In genomic region chr6:150627601-150628012, GRCh38 we compare ENCODE assay signal across 17 cellular contexts. TPM values are rescaled to one million over a fixed set of nuclear protein-coding genes. Genes with fewer than 3 reads are reported as not detected.
DNase-seq lines count a peak whose midpoint lies in the region; ATAC-seq and TF ChIP-seq lines count a peak whose summit lies in the region.
"Had no signal": no experiment of that assay in that cellular context is flagged by ENCODE, and none has a peak within 500 bp of the region (broad histone marks: within the 10 kb centered on the region; RNA-seq: fewer than 3 reads in every experiment).

No MANE protein-coding gene starts in this region.

- ATAC-seq in heart left ventricle, result peak in 1 of 4 donors; percentile 26
- ATAC-seq in Right ventricle myocardium superior (ENCODE audit: poor library complexity), result no peak
- ATAC-seq in lower lobe of right lung, result no peak
- no peak for ATAC-seq in GM21737 (IDR thresholded peaks at IDR 0.05; ENCODE audit: unreplicated experiment)
- ATAC-seq: A549; stimulated activated naive CD8-positive, alpha-beta T cell treated with anti-CD3 and anti-CD28 coated beads, Interleukin-15, amount 100 ng/mL, for 72 hours had no signal

- no peak overlapping the region for H3K4me3 ChIP-seq in heart left ventricle
- H3K4me3 ChIP-seq in cardiac fibroblast (replicated peaks in 1 of 2; ENCODE audit: low read depth in 2 of 2, low read length in 2 of 2), result no peak overlapping the region
- H3K4me3 ChIP-seq in lower lobe of right lung, result no peak overlapping the region
- H3K4me3 ChIP-seq: A549, HAP-1 had no signal

- H3K4me1 ChIP-seq in heart left ventricle (peaks cover 0 to 46% (median 15%) of the 10 kb centered on the region in 12 donors), lower lobe of right lung (peaks cover 32% of the 10 kb centered on the region)
- H3K4me1 ChIP-seq: A549 had no signal

- H3K27ac ChIP-seq in heart left ventricle, result peak overlapping the region in 11 of 12 donors; percentile 15 to 59 (median 39)
- H3K27ac ChIP-seq in lower lobe of right lung, result peak overlapping the region; percentile 21
- H3K27ac ChIP-seq: A549, brain microvascular endothelial cell, neutrophil had no signal

- H3K9me3 ChIP-seq in heart left ventricle (no peaks in the 10 kb centered on the region), lower lobe of right lung (no peaks in the 10 kb centered on the region)
- H3K9me3 ChIP-seq: A549, HAP-1, neutrophil had no signal

- no peaks in the 10 kb centered on the region for H3K36me3 ChIP-seq in heart left ventricle
- no peaks in the 10 kb centered on the region for H3K36me3 ChIP-seq in lower lobe of right lung
- H3K36me3 ChIP-seq: brain microvascular endothelial cell, HAP-1, neutrophil had no signal

- H3K4me3 Mint-ChIP-seq in activated T-helper 1 cell treated with anti-CD3 and anti-CD28 coated beads, Interleukin-12 subunit alpha, Interleukin-12 subunit beta, Interleukin-2, Interleukin-4 antibody, amounts not matched to agents 30 ng/mL and 10 ng/mL and 1 ng/mL, durations not matched to agents 14 hours and 24 hours and 36 hours, result no peak overlapping the region
- H3K4me3 Mint-ChIP-seq in endothelial cell (ENCODE audit: unreplicated experiment), result no peak overlapping the region
- H3K4me3 Mint-ChIP-seq: activated CD4-positive, alpha-beta memory T cell treated with anti-CD3 and anti-CD28 coated beads for 36 hours; stimulated activated naive CD8-positive, alpha-beta T cell treated with anti-CD3 and anti-CD28 coated beads, Interleukin-15, amount 100 ng/mL, for 72 hours had no signal

- peaks cover 20% of the 10 kb centered on the region for H3K4me1 Mint-ChIP-seq in activated T-helper 1 cell treated with anti-CD3 and anti-CD28 coated beads, Interleukin-12 subunit alpha, Interleukin-12 subunit beta, Interleukin-2, Interleukin-4 antibody, amounts not matched to agents 30 ng/mL and 10 ng/mL and 1 ng/mL, durations not matched to agents 14 hours and 24 hours and 36 hours (ENCODE audit: low read depth)
- H3K4me1 Mint-ChIP-seq in endothelial cell (ENCODE audit: unreplicated experiment), result peaks cover 72% of the 10 kb centered on the region

- intact Hi-C loops in heart left ventricle (cut with DNase I) (no loop called here), Right ventricle myocardium superior (cut with DNase I) (no loop called here), lower lobe of right lung (cut with DNase I) (no loop called here)
- intact Hi-C loops in activated T-helper 1 cell treated with anti-CD3 and anti-CD28 coated beads, Interleukin-12 subunit alpha, Interleukin-12 subunit beta, Interleukin-2, Interleukin-4 antibody, amounts not matched to agents 30 ng/mL and 10 ng/mL and 1 ng/mL, durations not matched to agents 14 hours and 24 hours and 36 hours (cut with micrococcal nuclease), result no loop called here

- no peaks in the 10 kb centered on the region for H3K36me3 Mint-ChIP-seq in activated T-helper 1 cell treated with anti-CD3 and anti-CD28 coated beads, Interleukin-12 subunit alpha, Interleukin-12 subunit beta, Interleukin-2, Interleukin-4 antibody, amounts not matched to agents 30 ng/mL and 10 ng/mL and 1 ng/mL, durations not matched to agents 14 hours and 24 hours and 36 hours (ENCODE audit: low read depth)
- H3K36me3 Mint-ChIP-seq in endothelial cell (ENCODE audit: low read depth, unreplicated experiment), result peaks cover 43% of the 10 kb centered on the region
- H3K36me3 Mint-ChIP-seq: activated CD4-positive, alpha-beta memory T cell treated with anti-CD3 and anti-CD28 coated beads for 36 hours had no signal

- TF ChIP-seq CTCF in heart left ventricle (IDR thresholded peaks at IDR 0.05) (no peak), cardiac fibroblast (IDR thresholded peaks at IDR 0.05; ENCODE audit: low read depth, low read length) (no peak), lower lobe of right lung (IDR thresholded peaks at IDR 0.05) (no peak), endothelial cell (IDR thresholded peaks at IDR 0.05; ENCODE audit: unreplicated experiment) (no peak)

- 42 to 51% (median 46%) methylated on average over 4 of the region's 4 CpGs for WGBS in heart left ventricle, 4 donors

- no peak overlapping the region for H3K27ac Mint-ChIP-seq in activated T-helper 1 cell treated with anti-CD3 and anti-CD28 coated beads, Interleukin-12 subunit alpha, Interleukin-12 subunit beta, Interleukin-2, Interleukin-4 antibody, amounts not matched to agents 30 ng/mL and 10 ng/mL and 1 ng/mL, durations not matched to agents 14 hours and 24 hours and 36 hours
- no peak overlapping the region for H3K27ac Mint-ChIP-seq in endothelial cell (ENCODE audit: unreplicated experiment)
- H3K27ac Mint-ChIP-seq: activated CD4-positive, alpha-beta memory T cell treated with anti-CD3 and anti-CD28 coated beads for 36 hours; stimulated activated naive CD8-positive, alpha-beta T cell treated with anti-CD3 and anti-CD28 coated beads, Interleukin-15, amount 100 ng/mL, for 72 hours had no signal

- DNase-seq in heart left ventricle, result no peak
- DNase-seq in Right ventricle myocardium superior, result no peak
- peak; percentile 51 to 61 for DNase-seq in cardiac fibroblast (ENCODE audit: low read depth in 2 of 2)
- no peak for DNase-seq in lower lobe of right lung
- no peak for DNase-seq in activated T-helper 1 cell treated with anti-CD3 and anti-CD28 coated beads, Interleukin-12 subunit alpha, Interleukin-12 subunit beta, Interleukin-2, Interleukin-4 antibody, amounts not matched to agents 30 ng/mL and 10 ng/mL and 1 ng/mL, durations not matched to agents 14 hours and 24 hours and 36 hours (ENCODE audit: low spot score)
- DNase-seq in middle frontal gyrus (ENCODE audit: extremely low spot score, low spot score), result no peak
- DNase-seq in endothelial cell (ENCODE audit: low spot score), result no peak
- DNase-seq: activated CD4-positive, alpha-beta memory T cell treated with anti-CD3 and anti-CD28 coated beads for 36 hours; activated effector memory CD4-positive, alpha-beta T cell treated with anti-CD3 and anti-CD28 coated beads, Interleukin-2, amount 50 U/mL, for 16 hours; brain microvascular endothelial cell; NCI-H1930; SIG-M5; stimulated activated naive CD8-positive, alpha-beta T cell treated with anti-CD3 and anti-CD28 coated beads, Interleukin-15, amount 100 ng/mL, for 72 hours had no signal

- no peaks in the 10 kb centered on the region for H3K27me3 ChIP-seq in heart left ventricle
- H3K27me3 ChIP-seq in lower lobe of right lung (ENCODE audit: low read depth), result no peaks in the 10 kb centered on the region
- H3K27me3 ChIP-seq: brain microvascular endothelial cell had no signal

- H3K9me3 Mint-ChIP-seq in activated T-helper 1 cell treated with anti-CD3 and anti-CD28 coated beads, Interleukin-12 subunit alpha, Interleukin-12 subunit beta, Interleukin-2, Interleukin-4 antibody, amounts not matched to agents 30 ng/mL and 10 ng/mL and 1 ng/mL, durations not matched to agents 14 hours and 24 hours and 36 hours, result no peaks in the 10 kb centered on the region
- no peaks in the 10 kb centered on the region for H3K9me3 Mint-ChIP-seq in endothelial cell (ENCODE audit: unreplicated experiment)
- H3K9me3 Mint-ChIP-seq: activated CD4-positive, alpha-beta memory T cell treated with anti-CD3 and anti-CD28 coated beads for 36 hours; stimulated activated naive CD8-positive, alpha-beta T cell treated with anti-CD3 and anti-CD28 coated beads, Interleukin-15, amount 100 ng/mL, for 72 hours had no signal

- H3K27me3 Mint-ChIP-seq in activated T-helper 1 cell treated with anti-CD3 and anti-CD28 coated beads, Interleukin-12 subunit alpha, Interleukin-12 subunit beta, Interleukin-2, Interleukin-4 antibody, amounts not matched to agents 30 ng/mL and 10 ng/mL and 1 ng/mL, durations not matched to agents 14 hours and 24 hours and 36 hours (ENCODE audit: insufficient read depth), result peaks cover 14% of the 10 kb centered on the region
- peaks cover 4% of the 10 kb centered on the region for H3K27me3 Mint-ChIP-seq in endothelial cell (ENCODE audit: unreplicated experiment)

- TF ChIP-seq POLR2A in heart left ventricle (IDR thresholded peaks at IDR 0.05), result no peak

RNA-seq across cellular contexts. Expression of gene PLEKHG1, which starts 27.9 kb away (rescaled TPM):
- total RNA-seq in heart left ventricle (10 to 100 TPM in 6 of 9 donors, 1 to 10 TPM in 3; 6.1 to 27.0 (median 11.8) TPM), Right ventricle myocardium superior (7.3 TPM), lower lobe of right lung (20.4 TPM), endothelial cell (ENCODE audit: unreplicated experiment) (135 TPM)
- polyA plus RNA-seq in heart left ventricle, result 1 to 10 TPM; 2.2 to 5.3 TPM
- total RNA-seq in activated T-helper 1 cell treated with anti-CD3 and anti-CD28 coated beads, Interleukin-12 subunit alpha, Interleukin-12 subunit beta, Interleukin-2, Interleukin-4 antibody, amounts not matched to agents 30 ng/mL and 10 ng/mL and 1 ng/mL, durations not matched to agents 14 hours and 24 hours and 36 hours, result 0.27 and 0.80 TPM in 2 replicates

Comparison
In these comparisons a context has a peak if more than half of its experiments do, and no peak if none do; other contexts are left out.
1. DNase-seq: peak in cardiac fibroblast (2 of 2); none in heart left ventricle (0 of 5), Right ventricle myocardium superior (single experiment), lower lobe of right lung (single experiment), activated T-helper 1 cell treated with anti-CD3 and anti-CD28 coated beads, Interleukin-12 subunit alpha, Interleukin-12 subunit beta, Interleukin-2, Interleukin-4 antibody, amounts not matched to agents 30 ng/mL and 10 ng/mL and 1 ng/mL, durations not matched to agents 14 hours and 24 hours and 36 hours (single experiment), middle frontal gyrus (single experiment) and endothelial cell (single experiment).